8 cellular contexts compared by ENCODE assay signal in genomic region chr1:203512830-203513578, GRCh38. TPM values are rescaled to one million over a fixed set of nuclear protein-coding genes. Genes with fewer than 3 reads are reported as not detected.
DNase-seq lines count a peak whose midpoint lies in the region; ATAC-seq and TF ChIP-seq lines count a peak whose summit lies in the region.

No MANE protein-coding gene starts in this region.

- CTCF ChIA-PET in naive thymus-derived CD4-positive, alpha-beta T cell (lab: Charles Lee): interaction anchor here (0.6 to 2.5 kb wide), 9 partner anchors 9 to 245 kb away, joined by 3 to 10 read pairs (median 3); partner anchors contain the start of gene ATP2B4

- POLR2A ChIA-PET in naive thymus-derived CD4-positive, alpha-beta T cell (lab: Charles Lee): interaction anchor here (0.5 to 1.6 kb wide), 9 partner anchors 8 to 252 kb away, joined by 3 to 12 read pairs (median 3); partner anchors contain the start of genes ATP2B4 and LAX1

- peaks cover 17% of the 10 kb centered on the region for H3K4me1 ChIP-seq in endodermal cell (ENCODE audit: control insufficient read depth, insufficient read depth, low read length)
- peaks cover 0 to 28% of the 10 kb centered on the region in 2 donors for H3K4me1 ChIP-seq in naive thymus-derived CD4-positive, alpha-beta T cell (ENCODE audit: control insufficient read depth in 2 of 2, insufficient read depth in 2 of 2, low read length in 2 of 2)
- no peaks in the 10 kb centered on the region for H3K4me1 ChIP-seq in urinary bladder (ENCODE audit: insufficient read depth)

- ATAC-seq in naive thymus-derived CD4-positive, alpha-beta T cell: peak; percentile 81
- no peak for ATAC-seq in GM18858 (IDR thresholded peaks at IDR 0.05; ENCODE audit: unreplicated experiment)

- H3K36me3 Mint-ChIP-seq in endodermal cell (ENCODE audit: low read depth): no peaks in the 10 kb centered on the region
- H3K36me3 Mint-ChIP-seq in naive thymus-derived CD4-positive, alpha-beta T cell: no peaks in the 10 kb centered on the region

- peak overlapping the region; percentile 1 for H3K27ac Mint-ChIP-seq in endodermal cell
- peak overlapping the region; percentile 85 to 98 (median 95) for H3K27ac Mint-ChIP-seq in naive thymus-derived CD4-positive, alpha-beta T cell

- H3K36me3 ChIP-seq in endodermal cell (ENCODE audit: control insufficient read depth, insufficient read depth, low read length) (no peaks in the 10 kb centered on the region), urinary bladder (ENCODE audit: insufficient read depth) (no peaks in the 10 kb centered on the region)
- no peaks in the 10 kb centered on the region for H3K36me3 ChIP-seq in naive thymus-derived CD4-positive, alpha-beta T cell (ENCODE audit: control insufficient read depth in 2 of 3, insufficient read depth in 3 of 3, low read length in 3 of 3)

- H3K9me3 ChIP-seq in endodermal cell (ENCODE audit: control insufficient read depth, low read length): no peaks in the 10 kb centered on the region
- H3K9me3 ChIP-seq in naive thymus-derived CD4-positive, alpha-beta T cell (ENCODE audit: control insufficient read depth in 2 of 3, low read length in 3 of 3): no peaks in the 10 kb centered on the region

- peak overlapping the region; percentile 15 for H3K27ac ChIP-seq in endodermal cell (ENCODE audit: low read depth, low read length)
- peak overlapping the region; percentile 68 for H3K27ac ChIP-seq in naive thymus-derived CD4-positive, alpha-beta T cell (ENCODE audit: low read depth, low read length)
- H3K27ac ChIP-seq in urinary bladder (ENCODE audit: low read depth): peak overlapping the region; percentile 63

- peak; percentile 64 for DNase-seq in activated effector memory CD4-positive, alpha-beta T cell treated with anti-CD3 and anti-CD28 coated beads, Interleukin-2, amount 50 U/mL, for 16 hours
- DNase-seq in activated effector memory CD4-positive, alpha-beta T cell treated with Interleukin-2 at 50 U/mL for 16 hours: no peak
- DNase-seq in UCSD-AML1 (lab: John Stamatoyannopoulos, UW; ENCODE audit: unreplicated experiment) (peak; percentile 25), endodermal cell (peak; percentile 72), NCI-H345 treated with DMSO at 0.1 percent for 48 hours (lab: John Stamatoyannopoulos, UW; ENCODE audit: unreplicated experiment) (no peak)
- peak in 7 of 9 donors; percentile 37 to 67 (median 54) for DNase-seq in naive thymus-derived CD4-positive, alpha-beta T cell

- 69 to 77% methylated on average over 7 to 10 of the region's 10 CpGs for WGBS in endodermal cell (ENCODE audit: insufficient coverage in 1 of 2, insufficient read length in 1 of 2), 2 experiments
- WGBS in urinary bladder: 22% methylated on average over 10 of the region's 10 CpGs

- H3K9ac ChIP-seq in endodermal cell (ENCODE audit: extremely low read depth, low read length, poor library complexity, severe bottlenecking): no peak overlapping the region

- H3K4me1 Mint-ChIP-seq in endodermal cell: peaks cover 56% of the 10 kb centered on the region
- H3K4me1 Mint-ChIP-seq in naive thymus-derived CD4-positive, alpha-beta T cell: peaks cover 24 to 58% (median 52%) of the 10 kb centered on the region in 7 donors

- peaks cover 32% of the 10 kb centered on the region for H3K27me3 Mint-ChIP-seq in endodermal cell (ENCODE audit: insufficient read depth)
- no peaks in the 10 kb centered on the region for H3K27me3 Mint-ChIP-seq in naive thymus-derived CD4-positive, alpha-beta T cell

- no peak for TF ChIP-seq CTCF in endodermal cell (conservative IDR thresholded peaks at IDR 0.05)

- H3K9me3 Mint-ChIP-seq in endodermal cell: no peaks in the 10 kb centered on the region
- H3K9me3 Mint-ChIP-seq in naive thymus-derived CD4-positive, alpha-beta T cell: no peaks in the 10 kb centered on the region

- peaks cover 12% of the 10 kb centered on the region for H3K27me3 ChIP-seq in endodermal cell (ENCODE audit: control insufficient read depth, insufficient read depth, low read length, poor library complexity, severe bottlenecking)
- no peaks in the 10 kb centered on the region for H3K27me3 ChIP-seq in naive thymus-derived CD4-positive, alpha-beta T cell (ENCODE audit: control insufficient read depth in 2 of 2, insufficient read depth in 2 of 2, low read length in 2 of 2)

- peak overlapping the region; percentile 40 for H3K4me3 Mint-ChIP-seq in endodermal cell
- H3K4me3 Mint-ChIP-seq in naive thymus-derived CD4-positive, alpha-beta T cell: peak overlapping the region; percentile 41 to 93 (median 80)

- no peak overlapping the region for H3K4me3 ChIP-seq in endodermal cell (ENCODE audit: low read length)
- peak overlapping the region; percentile 27 for H3K4me3 ChIP-seq in naive thymus-derived CD4-positive, alpha-beta T cell (ENCODE audit: low read length)
- H3K4me3 ChIP-seq in urinary bladder (ENCODE audit: low read depth, low read length): no peak overlapping the region

- intact Hi-C loops in naive thymus-derived CD4-positive, alpha-beta T cell (cut with micrococcal nuclease): loop anchor here in 1 of 2 donors (1.0 to 2.0 kb wide), 2 partner anchors 94 to 114 kb away; partner anchors contain the start of gene ATP2B4

RNA-seq across cellular contexts. Expression of gene OPTC, which starts 19.1 kb away (rescaled TPM):
- total RNA-seq in endodermal cell (under 1 TPM; 0.26 to 0.42 TPM), urinary bladder (not detected)
- 0.53 TPM for polyA plus RNA-seq in endodermal cell (2013, experiment 1 of 2)
- polyA plus RNA-seq in endodermal cell (2013, experiment 2 of 2): 0.54 TPM
- total RNA-seq in naive thymus-derived CD4-positive, alpha-beta T cell: not detected
- polyA plus RNA-seq in naive thymus-derived CD4-positive, alpha-beta T cell: not detected
- polyA plus RNA-seq in urinary bladder: 0.05 TPM

RNA-seq across cellular contexts. Expression of gene PRELP, which starts 37.4 kb away (rescaled TPM):
- total RNA-seq in endodermal cell (1 to 10 TPM in 1 of 2 donors, under 1 TPM in 1; 0.66 to 3.9 TPM), urinary bladder (6.3 TPM)
- 3.9 TPM for polyA plus RNA-seq in endodermal cell (2013, experiment 1 of 2)
- polyA plus RNA-seq in endodermal cell (2013, experiment 2 of 2): 3.7 TPM
- total RNA-seq in naive thymus-derived CD4-positive, alpha-beta T cell: not detected
- polyA plus RNA-seq in naive thymus-derived CD4-positive, alpha-beta T cell: not detected
- polyA plus RNA-seq in urinary bladder: 232 TPM

Comparison
In these comparisons a context has a peak if more than half of its experiments do, and no peak if none do; other contexts are left out.
1. DNase-seq: peak in activated effector memory CD4-positive, alpha-beta T cell treated with anti-CD3 and anti-CD28 coated beads, Interleukin-2, amount 50 U/mL, for 16 hours (single experiment), UCSD-AML1 (single experiment), endodermal cell (single experiment) and naive thymus-derived CD4-positive, alpha-beta T cell (7 of 9); none in activated effector memory CD4-positive, alpha-beta T cell treated with Interleukin-2 at 50 U/mL for 16 hours (single experiment) and NCI-H345 treated with DMSO at 0.1 percent for 48 hours (single experiment).
2. H3K27ac ChIP-seq: peak in every context shown above with its lines; median percentile 68 in naive thymus-derived CD4-positive, alpha-beta T cell; 63 in urinary bladder; 15 in endodermal cell.